Comparison of ENCODE assay signal across 12 cellular contexts in the genomic region with DNA sequence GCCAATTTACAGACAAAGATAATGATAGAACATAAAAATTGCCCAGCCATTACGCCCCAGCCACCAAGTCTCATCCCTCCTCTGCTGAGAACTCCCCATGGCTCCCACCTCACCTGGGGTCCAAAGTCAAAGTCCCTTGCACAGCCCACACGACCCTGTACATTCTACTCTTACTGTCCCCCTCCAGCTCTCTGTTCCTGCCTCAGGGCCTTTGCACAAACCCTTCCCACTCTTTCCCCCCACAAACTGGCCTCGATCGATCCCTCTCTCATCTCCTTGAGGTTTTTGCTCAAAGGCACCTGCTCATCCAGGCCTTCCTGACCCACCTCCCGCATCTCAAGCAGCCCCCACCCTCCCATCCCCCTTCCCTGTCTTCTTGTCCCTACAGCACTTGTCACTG. TPM values are rescaled to one million over a fixed set of nuclear protein-coding genes. Genes with fewer than 3 reads are reported as not detected.
DNase-seq lines count a peak whose midpoint lies in the region; TF ChIP-seq lines count a peak whose summit lies in the region.
"Had no signal": no experiment of that assay in that cellular context is flagged by ENCODE, and none has a peak within 500 bp of the region (broad histone marks: within the 10 kb centered on the region; RNA-seq: fewer than 3 reads in every experiment).

No MANE protein-coding gene starts in this region.

- no peak overlapping the region for H3K27ac ChIP-seq in CD4-positive, alpha-beta memory T cell (ENCODE audit: low read depth, low read length)
- H3K27ac ChIP-seq in HUES64 (ENCODE audit: low read depth, low read length) (no peak overlapping the region), endodermal cell (ENCODE audit: low read depth, low read length) (no peak overlapping the region)

- H3K9ac ChIP-seq in HUES64 (ENCODE audit: low read depth, low read length), result no peak overlapping the region
- H3K9ac ChIP-seq in endodermal cell (ENCODE audit: extremely low read depth, low read length, poor library complexity, severe bottlenecking), result no peak overlapping the region

- H3K27ac Mint-ChIP-seq in CD4-positive, alpha-beta memory T cell, result peak overlapping the region in 2 of 7 donors; percentile 36 to 92
- H3K27ac Mint-ChIP-seq in endodermal cell, result no peak overlapping the region
- peak overlapping the region; percentile 79 for H3K27ac Mint-ChIP-seq in progenitor cell of endocrine pancreas

- peak overlapping the region; percentile 26 to 79 (median 54) for H3K4me3 Mint-ChIP-seq in CD4-positive, alpha-beta memory T cell
- peak overlapping the region; percentile 67 for H3K4me3 Mint-ChIP-seq in endodermal cell
- H3K4me3 Mint-ChIP-seq in progenitor cell of endocrine pancreas (ENCODE audit: low read depth), result peak overlapping the region; percentile 69

- H3K4me3 ChIP-seq in CD4-positive, alpha-beta memory T cell (ENCODE audit: low read length in 2 of 2), result no peak overlapping the region
- H3K4me3 ChIP-seq in HUES64 (ENCODE audit: low read length) (peak overlapping the region; percentile 83; the same call in 1 of the 2 replicates), endodermal cell (ENCODE audit: low read length) (peak overlapping the region; percentile 83)

- H3K4me1 Mint-ChIP-seq in CD4-positive, alpha-beta memory T cell, result peaks cover 0 to 12% (median 2%) of the 10 kb centered on the region in 4 donors
- no peaks in the 10 kb centered on the region for H3K4me1 Mint-ChIP-seq in endodermal cell
- H3K4me1 Mint-ChIP-seq in progenitor cell of endocrine pancreas (ENCODE audit: low read depth), result peaks cover 13% of the 10 kb centered on the region

- H3K9me3 ChIP-seq in CD4-positive, alpha-beta memory T cell (ENCODE audit: control insufficient read depth in 1 of 2, low read length in 2 of 2), result no peaks in the 10 kb centered on the region
- H3K9me3 ChIP-seq in HUES64 (ENCODE audit: insufficient read depth, low read depth, low read length) (no peaks in the 10 kb centered on the region), endodermal cell (ENCODE audit: control insufficient read depth, low read length) (no peaks in the 10 kb centered on the region)

- intact Hi-C loops in CD4-positive, alpha-beta memory T cell (cut with micrococcal nuclease), result no loop called here

- peaks cover 0 to 4% (median 1%) of the 10 kb centered on the region in 8 donors for H3K9me3 Mint-ChIP-seq in CD4-positive, alpha-beta memory T cell
- no peaks in the 10 kb centered on the region for H3K9me3 Mint-ChIP-seq in endodermal cell
- no peaks in the 10 kb centered on the region for H3K9me3 Mint-ChIP-seq in progenitor cell of endocrine pancreas (ENCODE audit: low read depth)

- H3K27me3 ChIP-seq in CD4-positive, alpha-beta memory T cell (ENCODE audit: insufficient read depth, low read length), result peaks cover 15% of the 10 kb centered on the region
- H3K27me3 ChIP-seq in HUES64 (ENCODE audit: insufficient read depth, low read length) (no peaks in the 10 kb centered on the region), endodermal cell (ENCODE audit: control insufficient read depth, insufficient read depth, low read length, poor library complexity, severe bottlenecking) (no peaks in the 10 kb centered on the region)

- no peaks in the 10 kb centered on the region for H3K36me3 Mint-ChIP-seq in CD4-positive, alpha-beta memory T cell
- H3K36me3 Mint-ChIP-seq in endodermal cell (ENCODE audit: low read depth) (no peaks in the 10 kb centered on the region), progenitor cell of endocrine pancreas (ENCODE audit: insufficient read depth) (no peaks in the 10 kb centered on the region)

- peaks cover 27 to 28% of the 10 kb centered on the region in 2 donors for H3K27me3 Mint-ChIP-seq in CD4-positive, alpha-beta memory T cell
- H3K27me3 Mint-ChIP-seq in endodermal cell (ENCODE audit: insufficient read depth) (peaks cover 2% of the 10 kb centered on the region), progenitor cell of endocrine pancreas (no peaks in the 10 kb centered on the region)

- no peak for DNase-seq in CD4-positive, alpha-beta memory T cell
- DNase-seq in endodermal cell (no peak), progenitor cell of endocrine pancreas (ENCODE audit: low spot score, unreplicated experiment) (no peak), iPS-NIHi7 (ENCODE audit: extremely low spot score) (no peak), SHP77 (lab: John Stamatoyannopoulos, UW) (no peak), RKO (ENCODE audit: low spot score) (no peak), GM03348 (ENCODE audit: low spot score) (no peak)
- DNase-seq: NCI-H1092 had no signal

- POLR2A ChIA-PET in CD4-positive, alpha-beta memory T cell (lab: Charles Lee; ENCODE audit: partially characterized antibody), result no interaction called here

- TF ChIP-seq CTCF in endodermal cell (conservative IDR thresholded peaks at IDR 0.05) (no peak), progenitor cell of endocrine pancreas (IDR thresholded peaks at IDR 0.05; ENCODE audit: unreplicated experiment) (no peak)

- 70% methylated on average over 5 of the region's 5 CpGs for WGBS in HUES64
- 77 to 83% methylated on average over 5 of the region's 5 CpGs for WGBS in endodermal cell (ENCODE audit: insufficient coverage in 1 of 2, insufficient read length in 1 of 2), 2 experiments

- CTCF ChIA-PET in CD4-positive, alpha-beta memory T cell (lab: Charles Lee; ENCODE audit: partially characterized antibody), result no interaction called here

- H3K36me3 ChIP-seq in CD4-positive, alpha-beta memory T cell (ENCODE audit: insufficient read depth, low read length), result no peaks in the 10 kb centered on the region
- no peaks in the 10 kb centered on the region for H3K36me3 ChIP-seq in HUES64 (ENCODE audit: insufficient read depth, low read length)
- H3K36me3 ChIP-seq in endodermal cell (ENCODE audit: control insufficient read depth, insufficient read depth, low read length), result no peaks in the 10 kb centered on the region

- no peaks in the 10 kb centered on the region for H3K4me1 ChIP-seq in CD4-positive, alpha-beta memory T cell (ENCODE audit: insufficient read depth, low read length)
- H3K4me1 ChIP-seq in HUES64 (ENCODE audit: insufficient read depth, low read length), result no peaks in the 10 kb centered on the region
- no peaks in the 10 kb centered on the region for H3K4me1 ChIP-seq in endodermal cell (ENCODE audit: control insufficient read depth, insufficient read depth, low read length)

RNA-seq across cellular contexts. Expression of gene DOCK6, which starts 1.3 kb away (rescaled TPM):
- total RNA-seq in CD4-positive, alpha-beta memory T cell, result under 1 TPM; 0.30 to 0.64 TPM
- polyA plus RNA-seq in CD4-positive, alpha-beta memory T cell, result not detected
- 16.9 TPM for polyA plus RNA-seq in HUES64 (2013, experiment 1 of 2)
- 26.4 TPM for polyA plus RNA-seq in HUES64 (2013, experiment 2 of 2)
- 100 to 1,000 TPM in 1 of 2 donors, 10 to 100 TPM in 1; 93.8 to 111 TPM for total RNA-seq in endodermal cell
- polyA plus RNA-seq in endodermal cell (2013, experiment 1 of 2), result 35.2 TPM
- 36.4 TPM for polyA plus RNA-seq in endodermal cell (2013, experiment 2 of 2)
- total RNA-seq in progenitor cell of endocrine pancreas, result 88.0 and 89.1 TPM in 2 replicates

RNA-seq across cellular contexts. Expression of gene ANGPTL8, which starts 21.6 kb away (rescaled TPM):
- total RNA-seq in CD4-positive, alpha-beta memory T cell, result not detected
- polyA plus RNA-seq in CD4-positive, alpha-beta memory T cell, result not detected
- not detected for polyA plus RNA-seq in HUES64 (2013, experiment 1 of 2)
- not detected for polyA plus RNA-seq in HUES64 (2013, experiment 2 of 2)
- total RNA-seq in endodermal cell (not detected), progenitor cell of endocrine pancreas (not detected in 2 replicates)
- polyA plus RNA-seq in endodermal cell (2013, experiment 1 of 2), result not detected
- not detected for polyA plus RNA-seq in endodermal cell (2013, experiment 2 of 2)
- total RNA-seq: lower leg skin, temporal lobe had no signal

RNA-seq across cellular contexts. Expression of gene TSPAN16, which starts 35.0 kb away (rescaled TPM):
- not detected for total RNA-seq in CD4-positive, alpha-beta memory T cell
- polyA plus RNA-seq in CD4-positive, alpha-beta memory T cell, result not detected
- polyA plus RNA-seq in HUES64 (2013, experiment 1 of 2), result not detected
- polyA plus RNA-seq in HUES64 (2013, experiment 2 of 2), result not detected
- total RNA-seq in endodermal cell (not detected), progenitor cell of endocrine pancreas (not detected in 2 replicates)
- not detected for polyA plus RNA-seq in endodermal cell (2013, experiment 1 of 2)
- polyA plus RNA-seq in endodermal cell (2013, experiment 2 of 2), result not detected
- total RNA-seq: lower leg skin, temporal lobe had no signal
- polyA plus RNA-seq: esophagus had no signal

Comparison
In these comparisons a context has a peak if more than half of its experiments do, and no peak if none do; other contexts are left out.
1. H3K4me3 ChIP-seq: peak in HUES64 (single experiment) and endodermal cell (single experiment); none in CD4-positive, alpha-beta memory T cell (0 of 2).
2. RNA of gene DOCK6, which starts 1.3 kb away (total RNA-seq): 93.8 to 111 TPM in endodermal cell and 88.0 to 89.1 TPM in progenitor cell of endocrine pancreas; 0.30 to 0.64 TPM in CD4-positive, alpha-beta memory T cell; every median in the first group is over 10 times any median in the second.
3. Peak in every context shown above with its lines, with median percentiles within 50 percentile points of each other: H3K4me3 Mint-ChIP-seq.